ENCODE assay signal across 21 cellular contexts in the genomic region with DNA sequence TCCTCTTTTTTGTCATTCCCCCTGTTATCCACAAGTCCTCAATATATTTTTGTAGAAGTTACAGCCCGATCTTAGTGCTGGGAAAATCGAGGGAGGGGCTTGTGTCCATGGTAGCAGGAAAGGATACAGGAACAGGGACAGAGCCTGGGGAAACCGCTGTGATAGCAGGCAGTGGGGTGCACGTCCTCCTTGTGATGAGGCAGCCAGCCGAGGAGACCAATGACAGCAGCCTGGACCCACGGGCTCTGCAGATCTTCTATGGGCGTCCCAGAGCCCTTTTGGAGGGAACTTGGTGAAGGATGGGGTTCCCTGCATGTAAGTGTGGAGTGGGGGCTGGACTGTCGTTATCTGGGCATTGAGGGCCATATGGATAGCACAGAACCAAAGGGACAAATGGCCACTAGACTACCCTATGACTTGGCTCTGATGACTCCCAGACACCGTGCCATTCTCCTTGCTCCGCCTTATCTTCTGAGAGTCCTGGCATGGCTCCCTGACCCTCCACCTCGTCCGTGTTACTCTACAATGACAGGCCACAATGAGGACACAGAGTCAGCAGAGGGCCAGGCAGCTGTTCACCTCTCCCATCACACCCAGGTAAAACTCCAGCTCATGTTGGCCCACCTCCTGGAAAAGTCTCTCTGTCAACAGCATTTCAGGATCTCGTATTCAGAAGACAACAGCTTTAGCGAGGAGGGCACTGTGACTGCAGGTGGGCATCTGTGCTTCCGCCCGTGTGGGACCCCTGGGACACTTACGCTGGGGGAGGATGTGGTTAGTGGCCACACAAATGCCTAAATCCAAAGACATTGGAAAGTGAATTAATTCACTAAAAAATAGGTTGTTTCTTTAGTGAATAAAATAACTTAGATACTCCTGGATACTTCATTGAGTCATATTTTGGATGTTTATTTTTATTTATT.
"Had no signal": no experiment of that assay in that cellular context is flagged by ENCODE, and none has a peak within 500 bp of the region (broad histone marks: within the 10 kb centered on the region; RNA-seq: fewer than 3 reads in every experiment).

No MANE protein-coding gene starts in this region.

- H3K27ac ChIP-seq: body of pancreas had no signal

- H3K27me3 ChIP-seq: body of pancreas, transverse colon, uterus had no signal

- H3K4me3 ChIP-seq: body of pancreas, transverse colon, uterus had no signal

- ATAC-seq: activated T-helper 17 cell treated with anti-CD3 and anti-CD28 coated beads, Interleukin-2, amount 50 U/mL, for 72 hours; body of pancreas; effector memory CD8-positive, alpha-beta T cell had no signal

- DNase-seq: activated B cell treated with CpG ODN at 0.5 μM for 24 hours; activated CD4-positive, alpha-beta memory T cell treated with anti-CD3 and anti-CD28 coated beads for 36 hours; activated CD4-positive, alpha-beta T cell treated with anti-CD3 and anti-CD28 coated beads for 4 hours; activated naive CD4-positive, alpha-beta T cell treated with Interleukin-2 at 50 U/mL for 16 hours; activated naive CD8-positive, alpha-beta T cell treated with anti-CD3 and anti-CD28 coated beads, Interleukin-2, amount 10 ng/mL, durations not matched to agents 7 days and 5 days; amygdala; caudate nucleus; effector memory CD8-positive, alpha-beta T cell; hippocampal formation; left cardiac atrium; nephron progenitor cell; occipital lobe; posterior cingulate gyrus; retina; stimulated activated CD4-positive, alpha-beta T cell treated with anti-CD3 and anti-CD28 coated beads, Interleukin-2, amount 100 ng/mL, for 24 hours; stimulated activated naive CD4-positive, alpha-beta T cell treated with Interleukin-2 at 50 U/mL for 16 hours; transverse colon; uterus had no signal

- H3K9me3 Mint-ChIP-seq: activated B cell treated with CpG ODN at 0.5 μM for 24 hours; activated CD4-positive, alpha-beta memory T cell treated with anti-CD3 and anti-CD28 coated beads for 36 hours; activated naive CD8-positive, alpha-beta T cell treated with anti-CD3 and anti-CD28 coated beads, Interleukin-2, amount 10 ng/mL, durations not matched to agents 7 days and 5 days; activated T-helper 17 cell treated with anti-CD3 and anti-CD28 coated beads, Interleukin-2, amount 50 U/mL, for 72 hours; effector memory CD8-positive, alpha-beta T cell; nephron progenitor cell; T-helper 2 cell treated with Interferon-gamma antibody and Interleukin-4, amounts not matched to agents 5 μg/mL and 100 μg/mL, for 36 hours had no signal

- H3K4me1 Mint-ChIP-seq: activated T-helper 17 cell treated with anti-CD3 and anti-CD28 coated beads, Interleukin-2, amount 50 U/mL, for 72 hours had no signal

- H3K4me3 Mint-ChIP-seq: activated B cell treated with CpG ODN at 0.5 μM for 24 hours; activated CD4-positive, alpha-beta memory T cell treated with anti-CD3 and anti-CD28 coated beads for 36 hours; activated naive CD8-positive, alpha-beta T cell treated with anti-CD3 and anti-CD28 coated beads, Interleukin-2, amount 10 ng/mL, durations not matched to agents 7 days and 5 days; activated T-helper 17 cell treated with anti-CD3 and anti-CD28 coated beads, Interleukin-2, amount 50 U/mL, for 72 hours; effector memory CD8-positive, alpha-beta T cell; nephron progenitor cell; T-helper 2 cell treated with Interferon-gamma antibody and Interleukin-4, amounts not matched to agents 5 μg/mL and 100 μg/mL, for 36 hours had no signal

- H3K27ac Mint-ChIP-seq: activated B cell treated with CpG ODN at 0.5 μM for 24 hours; activated CD4-positive, alpha-beta memory T cell treated with anti-CD3 and anti-CD28 coated beads for 36 hours; activated naive CD8-positive, alpha-beta T cell treated with anti-CD3 and anti-CD28 coated beads, Interleukin-2, amount 10 ng/mL, durations not matched to agents 7 days and 5 days; activated T-helper 17 cell treated with anti-CD3 and anti-CD28 coated beads, Interleukin-2, amount 50 U/mL, for 72 hours; effector memory CD8-positive, alpha-beta T cell; nephron progenitor cell; T-helper 2 cell treated with Interferon-gamma antibody and Interleukin-4, amounts not matched to agents 5 μg/mL and 100 μg/mL, for 36 hours had no signal

- H3K36me3 ChIP-seq: transverse colon, uterus had no signal

- H3K9me3 ChIP-seq: body of pancreas, transverse colon, uterus had no signal

- H3K36me3 Mint-ChIP-seq: activated CD4-positive, alpha-beta memory T cell treated with anti-CD3 and anti-CD28 coated beads for 36 hours; activated naive CD8-positive, alpha-beta T cell treated with anti-CD3 and anti-CD28 coated beads, Interleukin-2, amount 10 ng/mL, durations not matched to agents 7 days and 5 days had no signal
